ENCODE assay signal across 17 cellular contexts in genomic region chr4:188423039-188423438, GRCh38.
"Had no signal": no experiment of that assay in that cellular context is flagged by ENCODE, and none has a peak within 500 bp of the region (broad histone marks: within the 10 kb centered on the region; RNA-seq: fewer than 3 reads in every experiment).

No MANE protein-coding gene starts in this region.

- H3K9me3 Mint-ChIP-seq: activated CD4-positive, alpha-beta T cell treated with anti-CD3 and anti-CD28 coated beads, Interleukin-2, amount 10 ng/mL, durations not matched to agents 24 days and 14 days; stimulated activated naive CD8-positive, alpha-beta T cell treated with anti-CD3 and anti-CD28 coated beads, Interleukin-15, Interleukin-2, amounts not matched to agents 100 ng/mL and 50 ng/mL, for 24 hours had no signal

- H3K4me3 Mint-ChIP-seq: activated CD4-positive, alpha-beta T cell treated with anti-CD3 and anti-CD28 coated beads, Interleukin-2, amount 10 ng/mL, durations not matched to agents 24 days and 14 days; activated T-cell treated with anti-CD3 and anti-CD28 coated beads, Interleukin-2, amount 50 U/mL, for 72 hours; central memory CD8-positive, alpha-beta T cell; nephron progenitor cell; stimulated activated naive CD8-positive, alpha-beta T cell treated with anti-CD3 and anti-CD28 coated beads, Interleukin-15, Interleukin-2, amounts not matched to agents 100 ng/mL and 50 ng/mL, for 24 hours; T-helper 2 cell treated with Interferon-gamma antibody and Interleukin-4, amounts not matched to agents 5 μg/mL and 100 μg/mL, for 36 hours had no signal

- H3K27me3 Mint-ChIP-seq: activated CD4-positive, alpha-beta T cell treated with anti-CD3 and anti-CD28 coated beads, Interleukin-2, amount 10 ng/mL, durations not matched to agents 24 days and 14 days; central memory CD8-positive, alpha-beta T cell; stimulated activated naive CD8-positive, alpha-beta T cell treated with anti-CD3 and anti-CD28 coated beads, Interleukin-15, Interleukin-2, amounts not matched to agents 100 ng/mL and 50 ng/mL, for 24 hours had no signal

- H3K4me1 ChIP-seq: spleen, suprapubic skin had no signal

- H3K27ac ChIP-seq: spleen, suprapubic skin had no signal

- ATAC-seq: activated naive CD4-positive, alpha-beta T cell treated with anti-CD3 and anti-CD28 coated beads, Interleukin-2, amount 50 U/mL, for 72 hours; activated T-cell treated with anti-CD3 and anti-CD28 coated beads, Interleukin-2, amount 50 U/mL, for 72 hours; sciatic nerve had no signal

- H3K4me1 Mint-ChIP-seq: activated CD4-positive, alpha-beta T cell treated with anti-CD3 and anti-CD28 coated beads, Interleukin-2, amount 10 ng/mL, durations not matched to agents 24 days and 14 days; central memory CD8-positive, alpha-beta T cell; nephron progenitor cell had no signal

- H3K27ac Mint-ChIP-seq: activated CD4-positive, alpha-beta T cell treated with anti-CD3 and anti-CD28 coated beads, Interleukin-2, amount 10 ng/mL, durations not matched to agents 24 days and 14 days; activated naive CD4-positive, alpha-beta T cell treated with anti-CD3 and anti-CD28 coated beads, Interleukin-2, amount 50 U/mL, for 72 hours; activated T-cell treated with anti-CD3 and anti-CD28 coated beads, Interleukin-2, amount 50 U/mL, for 72 hours; nephron progenitor cell; stimulated activated naive CD8-positive, alpha-beta T cell treated with anti-CD3 and anti-CD28 coated beads, Interleukin-15, Interleukin-2, amounts not matched to agents 100 ng/mL and 50 ng/mL, for 24 hours; T-helper 2 cell treated with Interferon-gamma antibody and Interleukin-4, amounts not matched to agents 5 μg/mL and 100 μg/mL, for 36 hours had no signal

- H3K27me3 ChIP-seq: spleen, suprapubic skin had no signal

- H3K4me3 ChIP-seq: spleen, suprapubic skin had no signal

- H3K9me3 ChIP-seq: suprapubic skin had no signal

- DNase-seq: activated CD4-positive, alpha-beta T cell treated with anti-CD3 and anti-CD28 coated beads, Interleukin-2, amount 10 ng/mL, durations not matched to agents 24 days and 14 days; activated CD4-positive, CD25-positive, alpha-beta regulatory T cell; activated CD8-positive, alpha-beta memory T cell treated with anti-CD3 and anti-CD28 coated beads, Interleukin-2, amount 50 U/mL, for 48 hours; activated gamma-delta T cell; activated T-cell treated with anti-CD3 and anti-CD28 coated beads, Interleukin-2, amount 50 U/mL, for 72 hours; amniotic stem cell; cortex of kidney; effector CD8-positive, alpha-beta T cell; nephron progenitor cell; spleen; trophoblast cell had no signal

- H3K36me3 Mint-ChIP-seq: activated naive CD4-positive, alpha-beta T cell treated with anti-CD3 and anti-CD28 coated beads, Interleukin-2, amount 50 U/mL, for 72 hours had no signal

- H3K36me3 ChIP-seq: spleen, suprapubic skin had no signal
